In the genomic region with DNA sequence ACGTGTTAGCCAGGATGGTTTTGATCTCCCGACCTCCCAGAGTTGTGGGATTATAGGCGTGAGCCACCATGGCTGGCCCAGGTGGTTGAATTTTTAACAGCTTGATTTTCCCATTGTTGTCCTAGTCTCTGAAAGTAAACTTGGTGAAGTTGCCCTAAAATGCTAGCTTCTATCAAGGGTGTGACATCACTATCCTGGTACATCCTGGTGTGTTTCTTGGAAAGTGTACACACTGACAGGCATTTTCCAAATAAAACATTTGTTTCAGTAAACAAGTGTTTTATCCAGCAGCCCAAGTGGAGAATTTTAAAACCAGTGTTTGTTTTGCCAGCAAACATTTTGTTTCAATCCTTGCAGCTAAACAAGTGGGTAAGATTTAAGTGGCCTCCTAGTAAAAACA, we compare ENCODE assay signal across 21 cellular contexts.
"Had no signal": no experiment of that assay in that cellular context is flagged by ENCODE, and none has a peak within 500 bp of the region (broad histone marks: within the 10 kb centered on the region; RNA-seq: fewer than 3 reads in every experiment).

No MANE protein-coding gene starts in this region.

- H3K27ac ChIP-seq: heart right ventricle, left lung, pancreas, sigmoid colon, spleen, transverse colon, upper lobe of left lung, vagina had no signal

- DNase-seq: heart right ventricle; hippocampal formation; kidney glomerular epithelial cell; left cardiac atrium; left lung; naive thymus-derived CD8-positive, alpha-beta T cell; nucleus accumbens; pancreas; right cardiac atrium; sigmoid colon; small intestine; spleen; stimulated activated CD4-positive, alpha-beta T cell treated with anti-CD3 and anti-CD28 coated beads, Interleukin-4, amount 100 ng/mL, for 24 hours; stimulated activated naive CD4-positive, alpha-beta T cell treated with Interleukin-2 at 50 U/mL for 16 hours; stimulated activated naive CD8-positive, alpha-beta T cell treated with anti-CD3 and anti-CD28 coated beads, Interleukin-15, amount 100 ng/mL, for 72 hours; substantia nigra; transverse colon; upper lobe of left lung had no signal

- H3K27me3 ChIP-seq: heart right ventricle, left lung, pancreas, sigmoid colon, spleen, transverse colon, upper lobe of left lung, vagina had no signal

- H3K4me3 ChIP-seq: heart right ventricle, left lung, lung, pancreas, sigmoid colon, spleen, transverse colon, upper lobe of left lung, vagina had no signal

- H3K4me1 ChIP-seq: heart right ventricle, sigmoid colon, spleen, upper lobe of left lung, vagina had no signal

- H3K9me3 ChIP-seq: heart right ventricle, left lung, pancreas, sigmoid colon, spleen, transverse colon, upper lobe of left lung, vagina had no signal

- H3K36me3 ChIP-seq: heart right ventricle, left lung, pancreas, sigmoid colon, spleen, transverse colon, upper lobe of left lung, vagina had no signal

- ATAC-seq: heart right ventricle; left cardiac atrium; left lung; naive thymus-derived CD8-positive, alpha-beta T cell; pancreas; right cardiac atrium; stimulated activated effector memory CD8-positive, alpha-beta T cell treated with anti-CD3 and anti-CD28 coated beads, Interleukin-12 subunit alpha, Interleukin-12 subunit beta, amount 100 ng/mL, for 72 hours; stimulated activated naive CD8-positive, alpha-beta T cell treated with anti-CD3 and anti-CD28 coated beads, Interleukin-15, amount 100 ng/mL, for 72 hours had no signal
